In genomic region chr14:72510566-72510965, GRCh38 we compare ENCODE assay signal across 9 cellular contexts.
"Had no signal": no experiment of that assay in that cellular context is flagged by ENCODE, and none has a peak within 500 bp of the region (broad histone marks: within the 10 kb centered on the region; RNA-seq: fewer than 3 reads in every experiment).

No MANE protein-coding gene starts in this region.

- ATAC-seq: HCT116 had no signal

- H3K9ac ChIP-seq: GM23248 had no signal

- H3K9me3 Mint-ChIP-seq: HFFc6, IgD-negative memory B cell had no signal

- DNase-seq: GM23248, GOT3, H7, HFFc6, KBM-7 had no signal

- H3K4me3 Mint-ChIP-seq: HFFc6, IgD-negative memory B cell had no signal

- H3K36me3 ChIP-seq: HAP-1 had no signal

- H3K4me1 Mint-ChIP-seq: IgD-negative memory B cell had no signal

- H3K4me1 ChIP-seq: HAP-1 had no signal

- H2AFZ ChIP-seq: GM23248 had no signal

- H3K27ac ChIP-seq: GM23248, HL-60 had no signal

- H3K27ac Mint-ChIP-seq: HFFc6, IgD-negative memory B cell had no signal

- H3K9me3 ChIP-seq: HAP-1 had no signal

- H3K4me3 ChIP-seq: GM23248, HAP-1 had no signal
